10 cellular contexts compared by ENCODE assay signal in the genomic region with DNA sequence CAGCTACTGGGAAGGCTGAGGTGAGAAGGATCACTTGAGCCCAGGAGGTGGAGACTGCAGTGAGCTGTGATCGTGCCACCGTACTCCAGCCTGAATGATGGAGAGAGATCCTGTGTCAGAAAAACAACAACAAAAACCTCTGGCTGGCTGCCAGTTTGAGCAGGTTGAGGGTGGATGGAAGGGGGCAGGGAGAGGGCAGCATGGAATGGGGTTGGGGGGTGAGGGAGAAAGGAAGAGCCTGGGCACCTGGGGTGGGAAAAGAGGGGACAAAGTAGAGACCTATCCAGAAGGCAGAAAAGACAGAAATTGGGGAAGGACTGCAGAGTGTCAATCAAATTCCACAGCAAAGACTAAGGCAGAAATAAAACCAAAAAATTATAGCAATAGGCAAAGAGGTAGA. TPM values are rescaled to one million over a fixed set of nuclear protein-coding genes. Genes with fewer than 3 reads are reported as not detected.
DNase-seq lines count a peak whose midpoint lies in the region; ATAC-seq and TF ChIP-seq lines count a peak whose summit lies in the region.
"Had no signal": no experiment of that assay in that cellular context is flagged by ENCODE, and none has a peak within 500 bp of the region (broad histone marks: within the 10 kb centered on the region; RNA-seq: fewer than 3 reads in every experiment).

No MANE protein-coding gene starts in this region.

- peaks cover 81% of the 10 kb centered on the region for H3K79me2 ChIP-seq in KMS-11 (ENCODE audit: insufficient read depth, low read depth)
- H3K79me2 ChIP-seq: parathyroid adenoma had no signal

- CTCF ChIA-PET in activated CD8-positive, alpha-beta T cell treated with anti-CD3 and anti-CD28 coated beads, Interleukin-2, amount 10 ng/mL, durations not matched to agents 7 days and 5 days (lab: Charles Lee): interaction anchor here (0.6 to 9.8 kb wide), 6 partner anchors 18 to 879 kb away, joined by 3 to 65 read pairs (median 11); no protein-coding TSS in a partner anchor

- peak overlapping the region; percentile 99; the same call in 1 of the 2 replicates for H3K9ac ChIP-seq in KMS-11
- H3K9ac ChIP-seq: parathyroid adenoma had no signal

- H3K4me1 ChIP-seq in KMS-11 (ENCODE audit: low read depth, poor library complexity, severe bottlenecking): peaks cover 26% of the 10 kb centered on the region
- peaks cover 14% of the 10 kb centered on the region for H3K4me1 ChIP-seq in mesodermal cell (ENCODE audit: control insufficient read depth, insufficient read depth, low read length, poor library complexity, severe bottlenecking)

- H2AFZ ChIP-seq in KMS-11 (ENCODE audit: low read depth): no peak overlapping the region
- H2AFZ ChIP-seq: parathyroid adenoma had no signal

- no peak for ATAC-seq in activated CD8-positive, alpha-beta T cell treated with anti-CD3 and anti-CD28 coated beads, Interleukin-2, amount 10 ng/mL, durations not matched to agents 7 days and 5 days
- ATAC-seq in GM19463 (IDR thresholded peaks at IDR 0.05; ENCODE audit: unreplicated experiment) (no peak), GM18870 (IDR thresholded peaks at IDR 0.05; ENCODE audit: unreplicated experiment) (no peak)

- H4K20me1 ChIP-seq in KMS-11 (ENCODE audit: insufficient read depth): peaks cover 38% of the 10 kb centered on the region

- peak overlapping the region; percentile 86 for H3K4me2 ChIP-seq in KMS-11

- DNase-seq in COLO668 (lab: John Stamatoyannopoulos, UW; ENCODE audit: unreplicated experiment) (peak; percentile 81), NOMO-1 treated with dmso at 0.1 percent for 144 hours (lab: John Stamatoyannopoulos, UW; ENCODE audit: unreplicated experiment) (no peak), NOMO-1 (lab: John Stamatoyannopoulos, UW; ENCODE audit: unreplicated experiment in 2 of 2) (no peak)
- no peak for DNase-seq in activated CD8-positive, alpha-beta T cell treated with anti-CD3 and anti-CD28 coated beads, Interleukin-2, amount 10 ng/mL, durations not matched to agents 7 days and 5 days

- peaks cover 72% of the 10 kb centered on the region for H3K36me3 Mint-ChIP-seq in activated CD8-positive, alpha-beta T cell treated with anti-CD3 and anti-CD28 coated beads, Interleukin-2, amount 10 ng/mL, durations not matched to agents 7 days and 5 days (ENCODE audit: low read depth)

- no peaks in the 10 kb centered on the region for H3K27me3 Mint-ChIP-seq in activated CD8-positive, alpha-beta T cell treated with anti-CD3 and anti-CD28 coated beads, Interleukin-2, amount 10 ng/mL, durations not matched to agents 7 days and 5 days (ENCODE audit: low read depth)

- peak overlapping the region; percentile 98 for H3K4me3 Mint-ChIP-seq in activated CD8-positive, alpha-beta T cell treated with anti-CD3 and anti-CD28 coated beads, Interleukin-2, amount 10 ng/mL, durations not matched to agents 7 days and 5 days

- peak overlapping the region; percentile 96 for H3K27ac Mint-ChIP-seq in activated CD8-positive, alpha-beta T cell treated with anti-CD3 and anti-CD28 coated beads, Interleukin-2, amount 10 ng/mL, durations not matched to agents 7 days and 5 days

- H3K27me3 ChIP-seq in KMS-11 (ENCODE audit: insufficient read depth, low read depth): no peaks in the 10 kb centered on the region
- H3K27me3 ChIP-seq: cardiac muscle cell had no signal

- H3K4me3 ChIP-seq in KMS-11 (IDR thresholded peaks at IDR 0.05; ENCODE audit: insufficient read depth, low read depth, low read length) (no peak overlapping the region), mesodermal cell (ENCODE audit: extremely low read depth, insufficient read depth, low read length, poor library complexity, severe bottlenecking) (peak overlapping the region; percentile 93)
- H3K4me3 ChIP-seq: cardiac muscle cell had no signal

- H3K9me3 Mint-ChIP-seq in activated CD8-positive, alpha-beta T cell treated with anti-CD3 and anti-CD28 coated beads, Interleukin-2, amount 10 ng/mL, durations not matched to agents 7 days and 5 days (ENCODE audit: insufficient read depth): no peaks in the 10 kb centered on the region

- POLR2A ChIA-PET in activated CD8-positive, alpha-beta T cell treated with anti-CD3 and anti-CD28 coated beads, Interleukin-2, amount 10 ng/mL, durations not matched to agents 7 days and 5 days (lab: Charles Lee): interaction anchor here (5.4 kb wide), 1 partner anchor 39 kb away, joined by 51 read pairs; no protein-coding TSS in a partner anchor

- peaks cover 62% of the 10 kb centered on the region for H3K4me1 Mint-ChIP-seq in activated CD8-positive, alpha-beta T cell treated with anti-CD3 and anti-CD28 coated beads, Interleukin-2, amount 10 ng/mL, durations not matched to agents 7 days and 5 days (ENCODE audit: low read depth)

- H3K9me3 ChIP-seq in mesodermal cell (ENCODE audit: control insufficient read depth, low read length): no peaks in the 10 kb centered on the region

- H3K27ac ChIP-seq in KMS-11 (no peak overlapping the region), mesodermal cell (ENCODE audit: low read depth, low read length, severe bottlenecking) (peak overlapping the region; percentile 96)
- H3K27ac ChIP-seq: parathyroid adenoma had no signal

- H3K36me3 ChIP-seq in KMS-11 (ENCODE audit: insufficient read depth) (peaks cover 14% of the 10 kb centered on the region; the same call in 1 of the 2 replicates), mesodermal cell (ENCODE audit: control insufficient read depth, insufficient read depth, low read length) (peaks cover 59% of the 10 kb centered on the region)

- no peak for TF ChIP-seq CTCF in KMS-11 (conservative IDR thresholded peaks at IDR 0.05; ENCODE audit: low read depth, low read length)

- WGBS in mesodermal cell (ENCODE audit: insufficient coverage in 2 of 2), 2 experiments: 94 to 100% methylated on average over 2 of the region's 2 CpGs

RNA-seq across cellular contexts. Expression of gene SLC1A5, which starts 4.7 kb away (rescaled TPM):
- 100 to 1,000 TPM; 176 to 178 TPM for total RNA-seq in activated CD8-positive, alpha-beta T cell treated with anti-CD3 and anti-CD28 coated beads, Interleukin-2, amount 10 ng/mL, durations not matched to agents 7 days and 5 days
- 168 TPM for polyA plus RNA-seq in mesodermal cell (2013, experiment 1 of 2)
- 143 TPM for polyA plus RNA-seq in mesodermal cell (2013, experiment 2 of 2)

RNA-seq across cellular contexts. Expression of gene STRN4, which starts 37.4 kb away (rescaled TPM):
- 10 to 100 TPM; 79.6 to 90.2 TPM for total RNA-seq in activated CD8-positive, alpha-beta T cell treated with anti-CD3 and anti-CD28 coated beads, Interleukin-2, amount 10 ng/mL, durations not matched to agents 7 days and 5 days
- polyA plus RNA-seq in mesodermal cell (2013, experiment 1 of 2): 82.5 TPM
- 68.6 TPM for polyA plus RNA-seq in mesodermal cell (2013, experiment 2 of 2)

RNA-seq across cellular contexts. Expression of gene FKRP, which starts 37.8 kb away (rescaled TPM):
- total RNA-seq in activated CD8-positive, alpha-beta T cell treated with anti-CD3 and anti-CD28 coated beads, Interleukin-2, amount 10 ng/mL, durations not matched to agents 7 days and 5 days: 10 to 100 TPM; 15.3 to 18.4 TPM
- polyA plus RNA-seq in mesodermal cell (2013, experiment 1 of 2): 21.2 TPM
- polyA plus RNA-seq in mesodermal cell (2013, experiment 2 of 2): 16.9 TPM
